In genomic region chr18:74806073-74806472, GRCh38 we compare ENCODE assay signal across 12 cellular contexts.
DNase-seq lines count a peak whose midpoint lies in the region; ATAC-seq and TF ChIP-seq lines count a peak whose summit lies in the region.
"Had no signal": no experiment of that assay in that cellular context is flagged by ENCODE, and none has a peak within 500 bp of the region (broad histone marks: within the 10 kb centered on the region; RNA-seq: fewer than 3 reads in every experiment).

No MANE protein-coding gene starts in this region.

- H3K27me3 ChIP-seq in breast epithelium (no peaks in the 10 kb centered on the region), hepatocyte (no peaks in the 10 kb centered on the region), upper lobe of left lung (no peaks in the 10 kb centered on the region)

- H3K4me3 Mint-ChIP-seq in MCF 10A (ENCODE audit: unreplicated experiment) = peak overlapping the region; percentile 17
- H3K4me3 Mint-ChIP-seq in activated B cell treated with CpG ODN at 0.5 μM for 24 hours = no peak overlapping the region
- H3K4me3 Mint-ChIP-seq: activated naive CD4-positive, alpha-beta T cell treated with anti-CD3 and anti-CD28 coated beads, Interleukin-2, amount 50 U/mL, for 24 hours; neural crest cell had no signal

- CTCF ChIA-PET in MCF 10A (lab: Yijun Ruan, JAX) (no interaction called here), activated B cell treated with CpG ODN at 0.5 μM for 24 hours (lab: Charles Lee) (interaction anchor here (1.3 kb wide), 1 partner anchor 33 kb away, joined by 3 read pairs; no protein-coding TSS in a partner anchor)

- H3K4me3 ChIP-seq in breast epithelium = no peak overlapping the region
- no peak overlapping the region for H3K4me3 ChIP-seq in hepatocyte
- no peak overlapping the region for H3K4me3 ChIP-seq in upper lobe of left lung

- no peaks in the 10 kb centered on the region for H3K36me3 Mint-ChIP-seq in MCF 10A (ENCODE audit: insufficient read depth, unreplicated experiment)
- no peaks in the 10 kb centered on the region for H3K36me3 Mint-ChIP-seq in activated B cell treated with CpG ODN at 0.5 μM for 24 hours (ENCODE audit: low read depth)

- no peak for TF ChIP-seq EP300 in upper lobe of left lung (IDR thresholded peaks at IDR 0.05)

- H3K27me3 Mint-ChIP-seq in MCF 10A (ENCODE audit: insufficient read depth, unreplicated experiment) = no peaks in the 10 kb centered on the region
- H3K27me3 Mint-ChIP-seq in activated B cell treated with CpG ODN at 0.5 μM for 24 hours = no peaks in the 10 kb centered on the region
- H3K27me3 Mint-ChIP-seq: activated naive CD4-positive, alpha-beta T cell treated with anti-CD3 and anti-CD28 coated beads, Interleukin-2, amount 50 U/mL, for 24 hours had no signal

- BruUV-seq in MCF 10A (replicated peaks; lab: Mats Ljungman, UMichigan) = no TSS peak

- 62% methylated on average over 6 of the region's 6 CpGs for WGBS in hepatocyte (ENCODE audit: low lambda C conversion rate, missing lambda C conversion rate)
- 80 to 86% methylated on average over 6 of the region's 6 CpGs for WGBS in upper lobe of left lung, 2 donors

- H3K9me3 Mint-ChIP-seq in MCF 10A (ENCODE audit: unreplicated experiment) = no peaks in the 10 kb centered on the region
- H3K9me3 Mint-ChIP-seq in activated B cell treated with CpG ODN at 0.5 μM for 24 hours = no peaks in the 10 kb centered on the region
- H3K9me3 Mint-ChIP-seq: activated naive CD4-positive, alpha-beta T cell treated with anti-CD3 and anti-CD28 coated beads, Interleukin-2, amount 50 U/mL, for 24 hours; neural crest cell had no signal

- ATAC-seq in activated B cell treated with CpG ODN at 0.5 μM for 24 hours (ENCODE audit: low read depth) (no peak), upper lobe of left lung (ENCODE audit: low FRiP score in 2 of 2) (no peak), GM18517 (IDR thresholded peaks at IDR 0.05; ENCODE audit: unreplicated experiment) (no peak), GM19452 (IDR thresholded peaks at IDR 0.05; ENCODE audit: unreplicated experiment) (no peak)

- no peaks in the 10 kb centered on the region for H3K4me1 ChIP-seq in breast epithelium
- H3K4me1 ChIP-seq in hepatocyte (ENCODE audit: insufficient read depth) = peaks cover 7% of the 10 kb centered on the region
- peaks cover 0 to 9% (median 3%) of the 10 kb centered on the region in 4 donors for H3K4me1 ChIP-seq in upper lobe of left lung

- H2AFZ ChIP-seq in hepatocyte = no peak overlapping the region

- TF ChIP-seq CTCF in MCF 10A (IDR thresholded peaks at IDR 0.05; ENCODE audit: unreplicated experiment) (no peak), breast epithelium (IDR thresholded peaks at IDR 0.05) (no peak), activated B cell treated with CpG ODN at 0.5 μM for 24 hours (IDR thresholded peaks at IDR 0.05) (no peak), hepatocyte (IDR thresholded peaks at IDR 0.05; ENCODE audit: poor library complexity) (no peak), upper lobe of left lung (IDR thresholded peaks at IDR 0.05) (no peak)

- H3K27ac ChIP-seq in breast epithelium (no peak overlapping the region), hepatocyte (peak overlapping the region; percentile 71), upper lobe of left lung (peak overlapping the region; percentile 36 to 43 (median 39))

- no peaks in the 10 kb centered on the region for H4K20me1 ChIP-seq in hepatocyte (ENCODE audit: insufficient read depth, poor library complexity, severe bottlenecking)

- peak overlapping the region; percentile 75 for H3K27ac Mint-ChIP-seq in MCF 10A (ENCODE audit: low read depth, unreplicated experiment)
- H3K27ac Mint-ChIP-seq in activated B cell treated with CpG ODN at 0.5 μM for 24 hours = peak overlapping the region; percentile 47

- no peaks in the 10 kb centered on the region for H3K36me3 ChIP-seq in breast epithelium
- no peaks in the 10 kb centered on the region for H3K36me3 ChIP-seq in hepatocyte (replicated peaks; ENCODE audit: insufficient read depth, low read depth)
- H3K36me3 ChIP-seq in upper lobe of left lung = no peaks in the 10 kb centered on the region

- H3K4me2 ChIP-seq in hepatocyte = peak overlapping the region; percentile 40

- TF ChIP-seq POLR2A in breast epithelium (IDR thresholded peaks at IDR 0.05) (no peak), upper lobe of left lung (IDR thresholded peaks at IDR 0.05) (no peak)

- H3K4me1 Mint-ChIP-seq in MCF 10A (ENCODE audit: insufficient read depth, unreplicated experiment) (peaks cover 21% of the 10 kb centered on the region), activated B cell treated with CpG ODN at 0.5 μM for 24 hours (peaks cover 17% of the 10 kb centered on the region)
- H3K4me1 Mint-ChIP-seq: neural crest cell had no signal

- no peaks in the 10 kb centered on the region for H3K79me2 ChIP-seq in hepatocyte

- H3K9me3 ChIP-seq in breast epithelium (no peaks in the 10 kb centered on the region), hepatocyte (ENCODE audit: low read depth) (no peaks in the 10 kb centered on the region), upper lobe of left lung (no peaks in the 10 kb centered on the region)

- no peaks in the 10 kb centered on the region for H3K9me2 ChIP-seq in hepatocyte (replicated peaks; ENCODE audit: insufficient read depth)

- DNase-seq in MCF 10A (ENCODE audit: unreplicated experiment) (peak; percentile 51), breast epithelium (ENCODE audit: low spot score in 2 of 2) (no peak), activated B cell treated with CpG ODN at 0.5 μM for 24 hours (no peak), hepatocyte (ENCODE audit: low spot score) (peak; percentile 65), upper lobe of left lung (peak; percentile 27 to 61), OCI-M2 (lab: John Stamatoyannopoulos, UW; ENCODE audit: unreplicated experiment) (no peak)
- DNase-seq: cerebellar nuclear complex, islet precursor cell had no signal

- intact Hi-C loops in MCF 10A (cut with micrococcal nuclease) = no loop called here
- intact Hi-C loops in breast epithelium (cut with DNase I; ENCODE audit: low total_unique reads) = no loop called here
- intact Hi-C loops in activated B cell treated with CpG ODN at 0.5 μM for 24 hours (cut with micrococcal nuclease) = loop anchor here (5.0 kb wide), 2 partner anchors 401 to 671 kb away; partner anchors contain the start of gene PTGR3

- POLR2A ChIA-PET in MCF 10A (lab: Yijun Ruan, JAX) (interaction anchor here (0.6 to 2.4 kb wide), 5 partner anchors 9 to 407 kb away, joined by 3 to 9 read pairs (median 6); no protein-coding TSS in a partner anchor), activated B cell treated with CpG ODN at 0.5 μM for 24 hours (lab: Charles Lee) (interaction anchor here (0.8 kb wide), 1 partner anchor 9 kb away, joined by 3 read pairs; no protein-coding TSS in a partner anchor)

Comparison
In these comparisons a context has a peak if more than half of its experiments do, and no peak if none do; other contexts are left out.
1. DNase-seq: peak in MCF 10A (single experiment), hepatocyte (single experiment) and upper lobe of left lung (2 of 2); none in breast epithelium (0 of 2), activated B cell treated with CpG ODN at 0.5 μM for 24 hours (single experiment) and OCI-M2 (single experiment).
2. H3K27ac ChIP-seq: peak in hepatocyte (single experiment) and upper lobe of left lung (4 of 4); none in breast epithelium (0 of 2).